ENCODE assay signal across 15 cellular contexts in the genomic region with DNA sequence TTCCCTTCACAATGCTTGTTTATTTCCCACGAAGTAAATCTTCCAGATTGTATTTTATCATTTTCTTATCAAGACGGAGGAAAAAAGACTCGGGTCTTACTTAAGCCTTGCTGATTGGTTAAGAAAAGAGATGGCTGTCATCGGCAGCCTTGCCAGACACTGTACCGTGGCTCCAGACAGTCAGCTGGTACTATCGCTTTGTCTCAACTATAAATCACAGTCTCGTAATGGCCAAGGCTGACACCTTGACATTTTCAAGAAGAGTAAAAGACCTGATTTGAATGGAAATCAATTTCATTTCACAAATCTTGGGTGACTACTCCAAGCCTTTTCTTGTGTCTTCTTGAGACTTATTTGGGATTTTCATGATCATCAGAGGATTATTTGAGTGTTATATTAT.
DNase-seq lines count a peak whose midpoint lies in the region; ATAC-seq and TF ChIP-seq lines count a peak whose summit lies in the region.
"Had no signal": no experiment of that assay in that cellular context is flagged by ENCODE, and none has a peak within 500 bp of the region (broad histone marks: within the 10 kb centered on the region; RNA-seq: fewer than 3 reads in every experiment).

No MANE protein-coding gene starts in this region.

- H3K27ac Mint-ChIP-seq in mesothelial cell of epicardium = peak overlapping the region; percentile 72
- H3K27ac Mint-ChIP-seq: CD8-positive, alpha-beta memory T cell had no signal

- H3K4me1 Mint-ChIP-seq in mesothelial cell of epicardium = peaks cover 34% of the 10 kb centered on the region
- H3K4me1 Mint-ChIP-seq: CD8-positive, alpha-beta memory T cell had no signal

- H3F3A ChIP-seq in SK-N-SH (replicated peaks; ENCODE audit: insufficient read depth) = no peaks in the 10 kb centered on the region

- no peak overlapping the region for H2AFZ ChIP-seq in SK-N-SH (ENCODE audit: low read depth)

- no peaks in the 10 kb centered on the region for H3K27me3 Mint-ChIP-seq in mesothelial cell of epicardium (ENCODE audit: low read depth)

- H3K4me1 ChIP-seq in SK-N-SH (ENCODE audit: control insufficient read depth in 1 of 2, insufficient read depth in 2 of 2, low read depth in 1 of 2, low read length in 1 of 2) (no peaks in the 10 kb centered on the region; a peak in 1 of 4 replicates), adrenal gland (replicated peaks in 1 of 2) (peaks cover 0 to 6% of the 10 kb centered on the region in 2 donors), colonic mucosa (no peaks in the 10 kb centered on the region)
- H3K4me1 ChIP-seq: BLaER1, Caco-2 had no signal

- H3K79me2 ChIP-seq in SK-N-SH (ENCODE audit: insufficient read depth) = no peaks in the 10 kb centered on the region

- WGBS in SK-N-SH (ENCODE audit: low lambda C conversion rate) = 65% methylated on average over 7 of the region's 7 CpGs
- WGBS in adrenal gland, 4 donors = 36 to 47% (median 45%) methylated on average over 7 of the region's 7 CpGs

- no peaks in the 10 kb centered on the region for H3K9me2 ChIP-seq in SK-N-SH

- ATAC-seq in SK-N-SH treated with all-trans-retinoic acid at 6 μM for 48 hours = no peak

- no peak overlapping the region for H3K4me3 ChIP-seq in SK-N-SH (ENCODE audit: low read depth in 2 of 2, low read length in 1 of 2)
- peak overlapping the region in 1 of 4 donors; percentile 27 for H3K4me3 ChIP-seq in adrenal gland
- no peak overlapping the region for H3K4me3 ChIP-seq in colonic mucosa
- H3K4me3 ChIP-seq: BLaER1 had no signal

- H3K36me3 ChIP-seq in SK-N-SH (replicated peaks in 1 of 2; ENCODE audit: control insufficient read depth in 1 of 2, insufficient read depth in 2 of 2, low read length in 1 of 2) (no peaks in the 10 kb centered on the region), adrenal gland (replicated peaks in 1 of 2) (no peaks in the 10 kb centered on the region), colonic mucosa (no peaks in the 10 kb centered on the region)
- H3K36me3 ChIP-seq: BLaER1 had no signal

- peaks cover 18% of the 10 kb centered on the region for H3K36me3 Mint-ChIP-seq in mesothelial cell of epicardium
- H3K36me3 Mint-ChIP-seq: CD8-positive, alpha-beta memory T cell had no signal

- no peak overlapping the region for H3K27ac ChIP-seq in SK-N-SH (ENCODE audit: low read depth in 2 of 2, low read length in 1 of 2)
- no peak overlapping the region for H3K27ac ChIP-seq in adrenal gland
- H3K27ac ChIP-seq in colonic mucosa = no peak overlapping the region
- H3K27ac ChIP-seq: 22Rv1, BLaER1 had no signal

- no peak overlapping the region for H3K4me3 Mint-ChIP-seq in mesothelial cell of epicardium
- H3K4me3 Mint-ChIP-seq: CD8-positive, alpha-beta memory T cell had no signal

- TF ChIP-seq RAD21 in SK-N-SH (IDR thresholded peaks at IDR 0.05; ENCODE audit: low read length) = no peak

- intact Hi-C loops in adrenal gland (cut with DNase I) = no loop called here
- intact Hi-C loops in colonic mucosa (cut with DNase I) = no loop called here

- H4K20me1 ChIP-seq in SK-N-SH (ENCODE audit: insufficient read depth) = no peaks in the 10 kb centered on the region
- H4K20me1 ChIP-seq: BLaER1 had no signal

- no peaks in the 10 kb centered on the region for H3K9me3 ChIP-seq in SK-N-SH
- H3K9me3 ChIP-seq in adrenal gland (replicated peaks in 1 of 3) = no peaks in the 10 kb centered on the region
- H3K9me3 ChIP-seq in colonic mucosa = no peaks in the 10 kb centered on the region
- H3K9me3 ChIP-seq: BLaER1, Caco-2 had no signal

- POLR2A ChIA-PET in SK-N-SH (lab: Yijun Ruan, JAX) = interaction anchor here (0.6 kb wide), 1 partner anchor 502 kb away, joined by 3 read pairs; no protein-coding TSS in a partner anchor

- TF ChIP-seq CTCF in SK-N-SH (IDR thresholded peaks at IDR 0.05) (no peak), adrenal gland (IDR thresholded peaks at IDR 0.05) (no peak), mesothelial cell of epicardium (IDR thresholded peaks at IDR 0.05; ENCODE audit: unreplicated experiment) (no peak), colonic mucosa (IDR thresholded peaks at IDR 0.05) (no peak)

- TF ChIP-seq EP300 in SK-N-SH (IDR thresholded peaks at IDR 0.05; ENCODE audit: borderline replicate concordance in 1 of 2, low read depth in 1 of 2, low read length in 1 of 2) = no peak

- TF ChIP-seq POLR2A in adrenal gland (IDR thresholded peaks at IDR 0.05) = no peak

- no peak overlapping the region for H3K4me2 ChIP-seq in SK-N-SH
- H3K4me2 ChIP-seq: BLaER1 had no signal

- no peak overlapping the region for H3K9ac ChIP-seq in SK-N-SH
- no peak overlapping the region for H3K9ac ChIP-seq in colonic mucosa (ENCODE audit: low read depth in 2 of 2, low read length in 2 of 2)
- H3K9ac ChIP-seq: BLaER1 had no signal

- CTCF ChIA-PET in SK-N-SH (lab: Yijun Ruan, JAX) = interaction anchor here (0.8 to 1.1 kb wide), 2 partner anchors 92 to 239 kb away, joined by 3 read pairs; no protein-coding TSS in a partner anchor

- peaks cover 8% of the 10 kb centered on the region for H3K9me3 Mint-ChIP-seq in mesothelial cell of epicardium

- H3K27me3 ChIP-seq in SK-N-SH (ENCODE audit: insufficient read depth) (no peaks in the 10 kb centered on the region), adrenal gland (no peaks in the 10 kb centered on the region), colonic mucosa (no peaks in the 10 kb centered on the region)
- H3K27me3 ChIP-seq: BLaER1 had no signal

- DNase-seq in SK-N-SH (no peak), adrenal gland (peak; percentile 31 to 75 (median 57)), mesothelial cell of epicardium (ENCODE audit: low spot score in 2 of 2, unreplicated experiment in 2 of 2) (no peak), colonic mucosa (no peak), dedifferentiated amniotic fluid mesenchymal stem cell (ENCODE audit: extremely low spot score) (no peak), iPS-NIHi11 (ENCODE audit: low spot score) (no peak), inferior parietal cortex (ENCODE audit: extremely low spot score) (no peak)
- DNase-seq: Caco-2; CD8-positive, alpha-beta memory T cell; DMS53; GF-D8; HCEC 1CT had no signal

TF ChIP-seq in SK-N-SH treated with all-trans-retinoic acid at 6 μM for 48 hours, 23 proteins besides CTCF, POLR2A, EP300 and RAD21:
- TF ChIP-seq, protein P1, sequence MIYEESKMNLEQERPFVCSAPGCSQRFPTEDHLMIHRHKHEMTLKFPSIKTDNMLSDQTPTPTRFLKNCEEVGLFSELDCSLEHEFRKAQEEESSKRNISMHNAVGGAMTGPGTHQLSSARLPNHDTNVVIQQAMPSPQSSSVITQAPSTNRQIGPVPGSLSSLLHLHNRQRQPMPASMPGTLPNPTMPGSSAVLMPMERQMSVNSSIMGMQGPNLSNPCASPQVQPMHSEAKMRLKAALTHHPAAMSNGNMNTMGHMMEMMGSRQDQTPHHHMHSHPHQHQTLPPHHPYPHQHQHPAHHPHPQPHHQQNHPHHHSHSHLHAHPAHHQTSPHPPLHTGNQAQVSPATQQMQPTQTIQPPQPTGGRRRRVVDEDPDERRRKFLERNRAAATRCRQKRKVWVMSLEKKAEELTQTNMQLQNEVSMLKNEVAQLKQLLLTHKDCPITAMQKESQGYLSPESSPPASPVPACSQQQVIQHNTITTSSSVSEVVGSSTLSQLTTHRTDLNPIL (CRISPR knock-in tag; IDR thresholded peaks at IDR 0.05; ENCODE audit: low read depth) = no peak
- 0 out of 2 replicates have a peak, but pooled peaks have one; percentile 7 for TF ChIP-seq ISL1 (CRISPR knock-in tag; IDR thresholded peaks at IDR 0.05)

TF ChIP-seq in SK-N-SH, 30 proteins besides CTCF, POLR2A, EP300 and RAD21:
- TF ChIP-seq ELF1 (IDR thresholded peaks at IDR 0.05) = no peak

Comparison
In these comparisons a context has a peak if more than half of its experiments do, and no peak if none do; other contexts are left out.
1. DNase-seq: peak in adrenal gland (7 of 7); none in SK-N-SH (single experiment), mesothelial cell of epicardium (0 of 2), colonic mucosa (single experiment), dedifferentiated amniotic fluid mesenchymal stem cell (single experiment), iPS-NIHi11 (single experiment) and inferior parietal cortex (single experiment).